ENCODE assay signal across 12 cellular contexts in the genomic region with DNA sequence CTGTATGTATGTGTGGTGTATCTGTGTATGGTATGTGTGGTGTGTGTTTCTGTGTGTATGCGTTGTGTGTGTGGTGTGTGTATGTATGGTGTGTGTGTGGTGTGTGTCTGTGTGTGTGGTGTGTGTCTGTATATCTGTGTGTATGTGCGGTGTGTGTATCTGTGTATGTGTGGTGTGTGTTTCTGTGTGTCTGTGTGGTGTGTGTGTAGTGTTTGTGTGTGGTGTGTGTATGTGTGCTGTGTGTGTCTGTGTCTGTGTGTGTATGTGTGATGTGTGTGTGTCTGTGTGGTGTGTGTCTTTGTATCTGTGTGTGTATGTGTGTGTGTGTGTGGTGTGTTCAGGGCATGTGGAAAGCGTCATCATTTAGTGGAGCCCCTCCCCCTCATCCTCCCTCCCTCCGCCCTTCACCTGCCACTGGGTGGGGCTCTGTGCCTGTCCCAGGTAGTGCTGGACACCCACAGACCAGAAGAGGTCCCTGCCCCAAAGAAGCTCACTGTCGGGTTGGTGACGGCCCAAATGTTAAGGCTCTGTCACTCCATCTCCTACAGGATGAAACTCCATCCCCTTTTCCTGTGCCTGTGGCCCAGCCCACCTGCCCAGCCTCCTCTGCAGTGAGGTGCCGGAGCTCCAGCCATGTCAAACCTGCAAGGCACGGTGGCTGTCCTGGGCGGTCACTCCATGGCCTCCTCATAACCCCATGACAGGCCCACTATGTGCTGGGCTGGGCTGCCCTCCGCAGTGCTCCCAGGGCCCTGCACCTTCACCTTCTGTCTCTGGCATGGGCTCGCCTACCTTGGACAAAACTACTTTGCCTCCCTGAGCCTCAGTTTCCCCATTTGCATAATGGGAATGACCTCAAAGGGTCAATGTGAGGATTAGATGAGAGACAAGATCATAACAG. TPM values are rescaled to one million over a fixed set of nuclear protein-coding genes. Genes with fewer than 3 reads are reported as not detected.
A peak's percentile ranks its signal among the peaks of the same experiment; 100 is the strongest.
DNase-seq lines count a peak whose midpoint lies in the region; ATAC-seq, FAIRE-seq and TF ChIP-seq lines count a peak whose summit lies in the region.
"Had no signal": no experiment of that assay in that cellular context is flagged by ENCODE, and none has a peak within 500 bp of the region (broad histone marks: within the 10 kb centered on the region; RNA-seq: fewer than 3 reads in every experiment).

No MANE protein-coding gene starts in this region.

- CTCF ChIA-PET in Calu3 (lab: Charles Lee) = interaction anchor here (0.5 to 0.9 kb wide), 2 partner anchors 231 to 289 kb away, joined by 3 to 14 read pairs; no protein-coding TSS in a partner anchor
- CTCF ChIA-PET in Panc1 (lab: Charles Lee) = no interaction called here

- H3K9me3 ChIP-seq in Panc1 (ENCODE audit: control insufficient read depth, insufficient read depth, low read depth, low read length) (no peaks in the 10 kb centered on the region), keratinocyte (ENCODE audit: control insufficient read depth, low read depth, low read length) (no peaks in the 10 kb centered on the region)
- H3K9me3 ChIP-seq: pancreas had no signal

- no peak overlapping the region for H2AFZ ChIP-seq in keratinocyte (ENCODE audit: control insufficient read depth, low read length)

- H3K36me3 ChIP-seq in Panc1 (ENCODE audit: control insufficient read depth, insufficient read depth, low read length) (no peaks in the 10 kb centered on the region), keratinocyte (ENCODE audit: control insufficient read depth in 2 of 2, extremely low read depth in 1 of 2, insufficient read depth in 2 of 2, low read length in 2 of 2) (no peaks in the 10 kb centered on the region)
- H3K36me3 ChIP-seq: pancreas had no signal

- H3K27me3 ChIP-seq in Panc1 (ENCODE audit: control insufficient read depth, insufficient read depth, low read length) = peaks cover 3% of the 10 kb centered on the region; the same call in 1 of the 2 replicates
- H3K27me3 ChIP-seq in keratinocyte (ENCODE audit: control insufficient read depth, extremely low read depth, insufficient read depth, low read length) = peaks cover 57% of the 10 kb centered on the region
- H3K27me3 ChIP-seq: pancreas had no signal

- no peaks in the 10 kb centered on the region for H3K36me3 Mint-ChIP-seq in Calu3 (ENCODE audit: insufficient read depth, unreplicated experiment)
- H3K36me3 Mint-ChIP-seq: CD4-positive, alpha-beta memory T cell had no signal

- no peak overlapping the region for H3K9ac ChIP-seq in keratinocyte (ENCODE audit: control insufficient read depth, extremely low read depth, insufficient read depth, low read length)
- H3K9ac ChIP-seq: KMS-11 had no signal

- POLR2A ChIA-PET in Panc1 (lab: Charles Lee) = no interaction called here

- no peaks in the 10 kb centered on the region for H3K9me3 Mint-ChIP-seq in Calu3 (ENCODE audit: low read depth, unreplicated experiment)
- H3K9me3 Mint-ChIP-seq: CD4-positive, alpha-beta memory T cell had no signal

- no peak overlapping the region for H3K4me3 Mint-ChIP-seq in Calu3 (ENCODE audit: low read depth, unreplicated experiment)
- H3K4me3 Mint-ChIP-seq: CD4-positive, alpha-beta memory T cell had no signal

- H3K27ac ChIP-seq in Panc1 (ENCODE audit: low read length) (no peak overlapping the region), keratinocyte (ENCODE audit: control insufficient read depth, insufficient read depth, low read length) (no peak overlapping the region)
- H3K27ac ChIP-seq: epithelial cell of prostate, KMS-11, pancreas had no signal

- dilution Hi-C loops in keratinocyte (cut with MboI; ENCODE audit: extremely low pct_ligation_motif_present, low sequenced_read_pairs) = no loop called here

- intact Hi-C loops in Calu3 (cut with micrococcal nuclease; ENCODE audit: unreplicated experiment) = loop anchor here (10.0 kb wide), 1 partner anchor 289 kb away; no protein-coding TSS in a partner anchor
- intact Hi-C loops in Panc1 (cut with micrococcal nuclease; ENCODE audit: unreplicated experiment) = no loop called here

- H4K20me1 ChIP-seq in keratinocyte (ENCODE audit: control insufficient read depth, extremely low read depth, insufficient read depth, low read length) = no peaks in the 10 kb centered on the region

- H3K4me3 ChIP-seq in GM12864 (ENCODE audit: low read depth, low read length) (no peak overlapping the region), Panc1 (ENCODE audit: low read depth in 2 of 2, low read length in 2 of 2) (no peak overlapping the region), keratinocyte (ENCODE audit: control insufficient read depth in 2 of 3, extremely low read depth in 1 of 3, insufficient read depth in 2 of 3, low read depth in 1 of 3, low read length in 3 of 3) (no peak overlapping the region)
- H3K4me3 ChIP-seq: pancreas had no signal

- in situ Hi-C loops in Panc1 (cut with HindIII; ENCODE audit: low pct_unique_long_range_greater_than_20kb, low sequenced_read_pairs) = no loop called here

- peaks cover 16% of the 10 kb centered on the region for H3K27me3 Mint-ChIP-seq in Calu3 (ENCODE audit: unreplicated experiment)

- no peaks in the 10 kb centered on the region for H3K4me1 Mint-ChIP-seq in Calu3 (ENCODE audit: low read depth, unreplicated experiment)

- H3K4me1 ChIP-seq in Panc1 (ENCODE audit: control insufficient read depth, insufficient read depth, low read length) = no peaks in the 10 kb centered on the region; the same call in none of the 2 replicates
- H3K4me1 ChIP-seq in keratinocyte (ENCODE audit: control insufficient read depth, extremely low read depth, insufficient read depth, low read length) = peaks cover 2% of the 10 kb centered on the region
- H3K4me1 ChIP-seq: pancreas had no signal

- H3K27ac Mint-ChIP-seq in Calu3 (ENCODE audit: unreplicated experiment) = no peak overlapping the region
- H3K27ac Mint-ChIP-seq: CD4-positive, alpha-beta memory T cell had no signal

- peak; percentile 54 for ATAC-seq in Panc1
- ATAC-seq in GM21528 (IDR thresholded peaks at IDR 0.05; ENCODE audit: low FRiP score, unreplicated experiment) = no peak

- no peak for TF ChIP-seq CTCF in Calu3 (IDR thresholded peaks at IDR 0.05; ENCODE audit: unreplicated experiment)
- TF ChIP-seq CTCF in GM12864 (IDR thresholded peaks at IDR 0.05; ENCODE audit: low read depth, low read length, missing control alignments) = peak; percentile 12
- TF ChIP-seq CTCF in Panc1 (IDR thresholded peaks at IDR 0.05) = no peak
- peak; percentile 10 to 72 (median 38) for TF ChIP-seq CTCF in keratinocyte (optimal IDR thresholded peaks at IDR 0.05 in 1 of 3, IDR thresholded peaks at IDR 0.05 in 1 of 3, conservative IDR thresholded peaks at IDR 0.05 in 1 of 3; ENCODE audit: extremely low read depth in 1 of 3, insufficient read depth in 2 of 3, low read length in 3 of 3)

- DNase-seq in Calu3 = peak; percentile 58
- DNase-seq in GM12864 (ENCODE audit: low read depth) = no peak
- DNase-seq in Panc1 (ENCODE audit: low read depth, low spot score) = no peak
- no peak for DNase-seq in keratinocyte (ENCODE audit: low read depth, low spot score)
- no peak for DNase-seq in ureter (ENCODE audit: low spot score)
- DNase-seq in cerebellar cortex (ENCODE audit: low spot score) = no peak
- DNase-seq: CD4-positive, alpha-beta memory T cell; NCI-H2081; pancreas had no signal

- no peaks in the 10 kb centered on the region for H3K79me2 ChIP-seq in keratinocyte (ENCODE audit: control insufficient read depth, insufficient read depth, low read length)

- BruUV-seq in Calu3 (replicated peaks; lab: Mats Ljungman, UMichigan) (no TSS peak), Panc1 (replicated peaks; lab: Mats Ljungman, UMichigan) (no TSS peak)

- H3K4me2 ChIP-seq in keratinocyte (ENCODE audit: control insufficient read depth, extremely low read depth, insufficient read depth, low read depth, low read length) = no peak overlapping the region
- H3K4me2 ChIP-seq: KMS-11 had no signal

- FAIRE-seq in keratinocyte (lab: Jason Lieb, UNC) = peak; percentile 17
- FAIRE-seq: pancreas had no signal

- H3K9me1 ChIP-seq in keratinocyte (ENCODE audit: control insufficient read depth, extremely low read depth, insufficient read depth, low read length) = no peaks in the 10 kb centered on the region

RNA-seq across cellular contexts. Expression of gene SHISAL1, which starts 23.4 kb away (rescaled TPM):
- not detected in 2 replicates for total RNA-seq in Calu3 (2022)
- 1.2 TPM for total RNA-seq in Panc1 (2021; ENCODE audit: unreplicated experiment)
- 0.67 TPM for polyA plus RNA-seq in Panc1 (2012; ENCODE audit: insufficient read length)
- 0.18 to 1.5 TPM (median 0.24 TPM) in 3 replicates for polyA plus RNA-seq in keratinocyte
- 0.11 TPM for polyA plus RNA-seq in keratinocyte (2011; ENCODE audit: low read depth)
- 0.36 and 0.40 TPM in 2 replicates for polyA plus RNA-seq in keratinocyte (2011; cell fraction: cytosol; rRNA removed)
- 1.6 and 2.2 TPM in 2 replicates for polyA plus RNA-seq in keratinocyte (2011; cell fraction: nucleus; rRNA removed)
- polyA plus RNA-seq in keratinocyte (2012; ENCODE audit: low replicate concordance) = 0.15 and 0.34 TPM in 2 replicates
- polyA minus RNA-seq in keratinocyte = 0.29 to 2.3 TPM (median 0.30 TPM) in 3 replicates
- polyA minus RNA-seq in keratinocyte (2011; cell fraction: cytosol; rRNA and poly(A)+ RNA removed) = 0.58 TPM
- 1.3 and 2.6 TPM in 2 replicates for polyA minus RNA-seq in keratinocyte (2011; cell fraction: nucleus; rRNA and poly(A)+ RNA removed)
- 4.0 TPM for total RNA-seq in ureter
- total RNA-seq: CD4-positive, alpha-beta memory T cell had no signal
- polyA plus RNA-seq: CD4-positive, alpha-beta memory T cell had no signal

Comparison
In these comparisons a context has a peak if more than half of its experiments do, and no peak if none do; other contexts are left out.
1. CTCF ChIP-seq: peak in GM12864 (single experiment) and keratinocyte (3 of 3); none in Calu3 (single experiment) and Panc1 (single experiment).